In genomic region chr15:26200427-26200826, GRCh38 we compare ENCODE assay signal across 1 cellular context.
TF ChIP-seq lines count a peak whose summit lies in the region.

No MANE protein-coding gene starts in this region.

TF ChIP-seq in GM23338, 12 proteins besides CTCF, POLR2A, EP300 and RAD21 (continued from another document):
- no peak for TF ChIP-seq ZNF462 (CRISPR knock-in tag; IDR thresholded peaks at IDR 0.05)
- TF ChIP-seq POLR2AphosphoS5 (IDR thresholded peaks at IDR 0.05; ENCODE audit: low read depth) = no peak
- no peak for TF ChIP-seq NANOG (IDR thresholded peaks at IDR 0.05; ENCODE audit: borderline replicate concordance)
- TF ChIP-seq CREB1 (CRISPR knock-in tag; IDR thresholded peaks at IDR 0.05; ENCODE audit: low read depth) = no peak
